Comparison of ENCODE assay signal across 32 cellular contexts in genomic region chr3:30944124-30944523, GRCh38. TPM values are rescaled to one million over a fixed set of nuclear protein-coding genes. Genes with fewer than 3 reads are reported as not detected.
DNase-seq lines count a peak whose midpoint lies in the region; ATAC-seq, FAIRE-seq and TF ChIP-seq lines count a peak whose summit lies in the region.
"Had no signal": no experiment of that assay in that cellular context is flagged by ENCODE, and none has a peak within 500 bp of the region (broad histone marks: within the 10 kb centered on the region; RNA-seq: fewer than 3 reads in every experiment).

No MANE protein-coding gene starts in this region.

- no peak overlapping the region for H3K27ac Mint-ChIP-seq in GM23338
- no peak overlapping the region for H3K27ac Mint-ChIP-seq in naive thymus-derived CD8-positive, alpha-beta T cell
- H3K27ac Mint-ChIP-seq: CD14-positive monocyte; CD4-positive, alpha-beta memory T cell; CD4-positive, CD25-positive, alpha-beta regulatory T cell; CD8-positive, alpha-beta memory T cell had no signal

- H2AFZ ChIP-seq in GM23338 (no peak overlapping the region), H1 (ENCODE audit: low read length) (no peak overlapping the region), osteoblast (ENCODE audit: low read length) (no peak overlapping the region), PC-9 (no peak overlapping the region)

- no peak overlapping the region for H3K56ac ChIP-seq in H1 (replicated peaks; ENCODE audit: insufficient read length, low read depth, low read length)

- TF ChIP-seq POLR2A in NB4 (IDR thresholded peaks at IDR 0.05; ENCODE audit: extremely low read depth, insufficient read length) (no peak), H1 (IDR thresholded peaks at IDR 0.05; ENCODE audit: control extremely low read depth in 1 of 2, low read depth in 2 of 2, low read length in 2 of 2) (no peak), suprapubic skin (IDR thresholded peaks at IDR 0.05) (no peak)

- no peak overlapping the region for H4K5ac ChIP-seq in H1 (ENCODE audit: insufficient read length, low read depth, low read length)

- no peak overlapping the region for H3K9ac ChIP-seq in H1 (replicated peaks in 1 of 4; ENCODE audit: extremely low read depth in 1 of 4, low read depth in 3 of 4, low read length in 3 of 4)
- H3K9ac ChIP-seq: BLaER1 had no signal

- H3K36me3 ChIP-seq in GM23338 (ENCODE audit: insufficient read depth) (no peaks in the 10 kb centered on the region), H1 (ENCODE audit: control insufficient read depth in 2 of 4, insufficient read depth in 4 of 4, low read length in 3 of 4) (no peaks in the 10 kb centered on the region), osteoblast (ENCODE audit: insufficient read depth, low read length) (no peaks in the 10 kb centered on the region), suprapubic skin (no peaks in the 10 kb centered on the region), PC-9 (ENCODE audit: low read depth) (no peaks in the 10 kb centered on the region)
- H3K36me3 ChIP-seq: BE2C, BLaER1 had no signal

- H3K9me2 ChIP-seq in GM23338 (ENCODE audit: insufficient read depth) (0 out of 2 replicates have a peak, but pooled peaks cover 10% of the 10 kb centered on the region), PC-9 (ENCODE audit: insufficient read depth) (no peaks in the 10 kb centered on the region)

- no peak overlapping the region for H3K27ac ChIP-seq in GM23338 (ENCODE audit: low read depth)
- H3K27ac ChIP-seq in H1 (ENCODE audit: low read depth, low read length) = no peak overlapping the region
- H3K27ac ChIP-seq in osteoblast (ENCODE audit: low read depth, low read length) = no peak overlapping the region
- no peak overlapping the region for H3K27ac ChIP-seq in suprapubic skin
- no peak overlapping the region for H3K27ac ChIP-seq in PC-9
- H3K27ac ChIP-seq: BLaER1 had no signal

- H3K4me2 ChIP-seq in GM23338 = no peak overlapping the region
- H3K4me2 ChIP-seq in H1 (ENCODE audit: insufficient read depth in 1 of 2, low read depth in 2 of 2, low read length in 2 of 2) = no peak overlapping the region
- H3K4me2 ChIP-seq in osteoblast (ENCODE audit: insufficient read depth, low read length) = no peak overlapping the region
- no peak overlapping the region for H3K4me2 ChIP-seq in PC-9
- H3K4me2 ChIP-seq: BLaER1 had no signal

- H4K8ac ChIP-seq in H1 (ENCODE audit: extremely low read depth, insufficient read depth, low read length) = no peak overlapping the region

- H3K4me3 ChIP-seq in GM23338 (no peak overlapping the region), NB4 (ENCODE audit: low read depth, low read length) (no peak overlapping the region), H1 (ENCODE audit: extremely low read depth in 1 of 4, insufficient read depth in 2 of 4, low read depth in 3 of 4, low read length in 4 of 4) (no peak overlapping the region), osteoblast (ENCODE audit: insufficient read depth, low read length) (no peak overlapping the region), suprapubic skin (no peak overlapping the region), PC-9 (no peak overlapping the region)
- H3K4me3 ChIP-seq: BLaER1, GM12878 had no signal

- no peak overlapping the region for H2BK20ac ChIP-seq in H1 (ENCODE audit: low read length)

- FAIRE-seq in H1 (lab: Jason Lieb, UNC) = no peak
- FAIRE-seq: A204.1, GM12878, GM12892, GM18507 had no signal

- H2AK5ac ChIP-seq in H1 (ENCODE audit: low read depth, low read length) = no peak overlapping the region

- TF ChIP-seq CTCF in GM23338 (conservative IDR thresholded peaks at IDR 0.05; ENCODE audit: low read depth in 2 of 2) = peak in 1 of 2 experiments; percentile 26; a peak in 1 of 4 replicates
- no peak for TF ChIP-seq CTCF in NB4 (IDR thresholded peaks at IDR 0.05; ENCODE audit: low read depth, low read length)
- TF ChIP-seq CTCF in H1 (IDR thresholded peaks at IDR 0.05; ENCODE audit: control extremely low read depth in 1 of 3, insufficient read depth in 1 of 3, low read depth in 1 of 3, low read length in 3 of 3) = no peak
- no peak for TF ChIP-seq CTCF in osteoblast (IDR thresholded peaks at IDR 0.05; ENCODE audit: extremely low read depth, low read depth, low read length)
- no peak for TF ChIP-seq CTCF in suprapubic skin (IDR thresholded peaks at IDR 0.05)
- TF ChIP-seq CTCF in PC-9 (conservative IDR thresholded peaks at IDR 0.05) = no peak

- H3K4me3 Mint-ChIP-seq in GM23338 = no peak overlapping the region
- H3K4me3 Mint-ChIP-seq in naive thymus-derived CD8-positive, alpha-beta T cell = no peak overlapping the region
- H3K4me3 Mint-ChIP-seq: CD14-positive monocyte; CD4-positive, alpha-beta memory T cell; CD4-positive, CD25-positive, alpha-beta regulatory T cell; CD8-positive, alpha-beta memory T cell had no signal

- H2BK5ac ChIP-seq in H1 (ENCODE audit: low read depth, low read length) = no peak overlapping the region

- H2BK120ac ChIP-seq in H1 (replicated peaks; ENCODE audit: low read depth, low read length) = no peak overlapping the region

- H3K36me3 Mint-ChIP-seq in GM23338 (ENCODE audit: low read depth) = no peaks in the 10 kb centered on the region
- peaks cover 0 to 9% (median 6%) of the 10 kb centered on the region in 3 donors for H3K36me3 Mint-ChIP-seq in naive thymus-derived CD8-positive, alpha-beta T cell
- H3K36me3 Mint-ChIP-seq: CD14-positive monocyte; CD4-positive, alpha-beta memory T cell; CD4-positive, CD25-positive, alpha-beta regulatory T cell; CD8-positive, alpha-beta memory T cell had no signal

- H2BK15ac ChIP-seq in H1 (ENCODE audit: low read length) = no peak overlapping the region

- BruUV-seq in PC-9 (replicated peaks; lab: Mats Ljungman, UMichigan) = no TSS peak

- no peak overlapping the region for H4K91ac ChIP-seq in H1 (replicated peaks; ENCODE audit: insufficient read length, low read length)

- H3K23me2 ChIP-seq in H1 (ENCODE audit: low read depth, low read length) = no peaks in the 10 kb centered on the region

- H3K23ac ChIP-seq in H1 (ENCODE audit: insufficient read length) = no peak overlapping the region

- H2BK12ac ChIP-seq in H1 (ENCODE audit: low read depth, low read length) = no peak overlapping the region

- CTCF ChIA-PET in H1 (lab: Charles Lee; ENCODE audit: partially characterized antibody) (interaction anchor here (0.7 to 3.0 kb wide), 5 partner anchors 10 to 62 kb away, joined by 3 to 12 read pairs (median 5); no protein-coding TSS in a partner anchor), PC-9 (lab: Charles Lee) (interaction anchor here (0.9 kb wide), 1 partner anchor 1138 kb away, joined by 3 read pairs; no protein-coding TSS in a partner anchor)

- ATAC-seq in GM23338 = peak; percentile 74
- no peak for ATAC-seq in activated CD4-positive, CD25-positive, alpha-beta regulatory T cell treated with anti-CD3 and anti-CD28 coated beads, Interleukin-2, amount 50 U/mL, for 24 hours
- no peak for ATAC-seq in naive thymus-derived CD8-positive, alpha-beta T cell
- ATAC-seq: GM12878 had no signal

- 73% methylated on average over 2 of the region's 2 CpGs; no CpG with 5 or more reads in 1 of the 2 experiments for WGBS in H1 (ENCODE audit: extremely low coverage in 1 of 2, insufficient coverage in 1 of 2, insufficient read length in 1 of 2, insufficient replicate concordance in 2 of 2, low coverage in 1 of 2, low lambda C conversion rate in 2 of 2, missing lambda C conversion rate in 1 of 2), 2 experiments
- 59% methylated on average over 2 of the region's 2 CpGs for WGBS in suprapubic skin

- POLR2A ChIA-PET in H1 (lab: Charles Lee; ENCODE audit: partially characterized antibody) = no interaction called here
- POLR2A ChIA-PET in naive thymus-derived CD8-positive, alpha-beta T cell (lab: Charles Lee) = no interaction called here
- POLR2A ChIA-PET in PC-9 (lab: Charles Lee; ENCODE audit: unreplicated experiment) = no interaction called here

- H3K27me3 ChIP-seq in GM23338 (ENCODE audit: insufficient read depth) (no peaks in the 10 kb centered on the region), H1 (replicated peaks in 1 of 4; ENCODE audit: control insufficient read depth in 3 of 4, extremely low read depth in 1 of 4, insufficient read depth in 3 of 4, low read length in 3 of 4) (no peaks in the 10 kb centered on the region), osteoblast (ENCODE audit: insufficient read depth, low read length) (no peaks in the 10 kb centered on the region), suprapubic skin (no peaks in the 10 kb centered on the region), PC-9 (ENCODE audit: insufficient read depth, low read depth) (no peaks in the 10 kb centered on the region)
- H3K27me3 ChIP-seq: BE2C, BLaER1 had no signal

- peak; percentile 12 to 27; a peak in 1 of 4 replicates for TF ChIP-seq RAD21 in H1 (IDR thresholded peaks at IDR 0.05 in 1 of 2, conservative IDR thresholded peaks at IDR 0.05 in 1 of 2; ENCODE audit: low read depth in 2 of 2, low read length in 2 of 2)

- H3K9me3 ChIP-seq in H1 (ENCODE audit: insufficient read depth in 2 of 2, low read depth in 1 of 2, low read length in 1 of 2) (no peaks in the 10 kb centered on the region), osteoblast (ENCODE audit: low read depth, low read length) (no peaks in the 10 kb centered on the region), suprapubic skin (no peaks in the 10 kb centered on the region), PC-9 (ENCODE audit: insufficient read depth, low read depth) (no peaks in the 10 kb centered on the region)
- H3K9me3 ChIP-seq: BE2C had no signal

- H3K9me3 Mint-ChIP-seq in GM23338 = peaks cover 4% of the 10 kb centered on the region; the same call in 2 of the 3 replicates
- peaks cover 0 to 17% (median 2%) of the 10 kb centered on the region in 9 donors for H3K9me3 Mint-ChIP-seq in naive thymus-derived CD8-positive, alpha-beta T cell

- no peaks in the 10 kb centered on the region for H3K79me1 ChIP-seq in H1 (ENCODE audit: low read depth, low read length)

- H3K79me2 ChIP-seq in GM23338 (replicated peaks; ENCODE audit: insufficient read depth) (no peaks in the 10 kb centered on the region), H1 (ENCODE audit: control insufficient read depth in 1 of 2, insufficient read depth in 2 of 2, low read length in 2 of 2) (no peaks in the 10 kb centered on the region), osteoblast (ENCODE audit: insufficient read depth, low read length) (no peaks in the 10 kb centered on the region), PC-9 (ENCODE audit: low read depth) (no peaks in the 10 kb centered on the region)

- no peak overlapping the region for H3K14ac ChIP-seq in H1 (ENCODE audit: insufficient read length)

- peak; percentile 12 for DNase-seq in GM23338 (ENCODE audit: low spot score)
- peak; percentile 3 for DNase-seq in NB4 (ENCODE audit: low read depth)
- DNase-seq in H1 (ENCODE audit: low read depth in 1 of 2, low spot score in 2 of 2) = no peak
- peak; percentile 38 for DNase-seq in osteoblast (ENCODE audit: insufficient read length, low spot score, missing footprints)
- no peak for DNase-seq in naive thymus-derived CD8-positive, alpha-beta T cell
- DNase-seq in suprapubic skin (ENCODE audit: low spot score in 2 of 2) = no peak
- no peak for DNase-seq in PC-9
- DNase-seq: 8988T; ACHN; BE2C; C1 segment of cervical spinal cord; CD4-positive, alpha-beta memory T cell; CD4-positive, CD25-positive, alpha-beta regulatory T cell; CD8-positive, alpha-beta memory T cell; COR-L47; DMS 273 treated with DMSO at 0.1 percent for 48 hours; DMS153; DMS53; DMS79; DND-41; EL; GDM1 had no signal

- no peak overlapping the region for H3K18ac ChIP-seq in H1 (ENCODE audit: extremely low read depth, low read length)

- no peak for TF ChIP-seq EP300 in H1 (IDR thresholded peaks at IDR 0.05; ENCODE audit: borderline replicate concordance in 1 of 2, low read depth in 2 of 2, low read length in 2 of 2)
- no peak for TF ChIP-seq EP300 in suprapubic skin (IDR thresholded peaks at IDR 0.05)

- H3K4me1 Mint-ChIP-seq in GM23338 = no peaks in the 10 kb centered on the region
- no peaks in the 10 kb centered on the region for H3K4me1 Mint-ChIP-seq in naive thymus-derived CD8-positive, alpha-beta T cell
- H3K4me1 Mint-ChIP-seq: CD4-positive, alpha-beta memory T cell; CD8-positive, alpha-beta memory T cell had no signal

- intact Hi-C loops in PC-9 (cut with micrococcal nuclease; ENCODE audit: unreplicated experiment) = no loop called here

- H3K27me3 Mint-ChIP-seq in GM23338 (ENCODE audit: insufficient read depth, low read depth, poor library complexity) = peaks cover 2% of the 10 kb centered on the region
- peaks cover 0 to 4% (median 0%) of the 10 kb centered on the region in 5 donors for H3K27me3 Mint-ChIP-seq in naive thymus-derived CD8-positive, alpha-beta T cell

- no peak overlapping the region for H3K4ac ChIP-seq in H1 (replicated peaks; ENCODE audit: insufficient read length, low read depth, low read length)

- H3K4me1 ChIP-seq in GM23338 (ENCODE audit: insufficient read depth) = no peaks in the 10 kb centered on the region
- no peaks in the 10 kb centered on the region; a peak in 1 of 7 replicates for H3K4me1 ChIP-seq in H1 (replicated peaks in 1 of 4; ENCODE audit: control insufficient read depth in 3 of 4, insufficient read depth in 4 of 4, low read length in 3 of 4)
- no peaks in the 10 kb centered on the region for H3K4me1 ChIP-seq in osteoblast (ENCODE audit: insufficient read depth, low read length)
- H3K4me1 ChIP-seq in suprapubic skin = no peaks in the 10 kb centered on the region
- no peaks in the 10 kb centered on the region for H3K4me1 ChIP-seq in PC-9 (replicated peaks; ENCODE audit: insufficient read depth)
- H3K4me1 ChIP-seq: BE2C had no signal

- H4K20me1 ChIP-seq in GM23338 (replicated peaks; ENCODE audit: insufficient read depth) = no peaks in the 10 kb centered on the region
- H4K20me1 ChIP-seq in H1 (replicated peaks in 1 of 2; ENCODE audit: control insufficient read depth in 1 of 2, insufficient read depth in 2 of 2, low read length in 2 of 2) = no peaks in the 10 kb centered on the region
- no peaks in the 10 kb centered on the region for H4K20me1 ChIP-seq in osteoblast (ENCODE audit: insufficient read depth, low read length)
- no peaks in the 10 kb centered on the region for H4K20me1 ChIP-seq in PC-9 (ENCODE audit: insufficient read depth)
- H4K20me1 ChIP-seq: BLaER1 had no signal

- no peaks in the 10 kb centered on the region for H3F3A ChIP-seq in GM23338 (replicated peaks; ENCODE audit: low read depth)
- H3F3A ChIP-seq in PC-9 (ENCODE audit: insufficient read depth, low read depth) = no peaks in the 10 kb centered on the region

RNA-seq across cellular contexts. Expression of gene GADL1, which starts 49.7 kb away (rescaled TPM):
- 0.35 and 0.97 TPM in 2 replicates for total RNA-seq in GM23338 (2014; rRNA removed; shearing (Covaris generic))
- polyA plus RNA-seq in GM23338 (2016; fragmentation: Nextera tagmentation; extraction: Ambion mirVana) (0.31 and 0.50 TPM in 2 replicates), H1 (2011; rRNA removed) (0.03 and 0.09 TPM in 2 replicates)
- 0.30 and 0.36 TPM in 2 replicates for total RNA-seq in H1 (2021; fragmentation: NEBNext Ultra II Directional; extraction: Animal tissue kit (Norgen Biotek cat#: 25700))
- 0.08 TPM for polyA plus RNA-seq in H1 (2011; cell fraction: cytosol; rRNA removed)
- 0.13 TPM for polyA plus RNA-seq in H1 (2011; cell fraction: nucleus; rRNA removed)
- polyA plus RNA-seq in H1 (2012, experiment 1 of 2) = 0.07 to 0.19 TPM (median 0.08 TPM) in 3 of 4 replicates, not detected in the other
- polyA plus RNA-seq in H1 (2012, experiment 2 of 2) = not detected
- 0.16 TPM for polyA plus RNA-seq in H1 (2013, experiment 1 of 2)
- polyA plus RNA-seq in H1 (2013, experiment 2 of 2) = 0.17 TPM
- polyA minus RNA-seq in H1 (2011; rRNA and poly(A)+ RNA removed) = 0.09 and 0.12 TPM in 2 replicates
- polyA minus RNA-seq in H1 (2011; cell fraction: cytosol; rRNA and poly(A)+ RNA removed) = not detected
- polyA minus RNA-seq in H1 (2011; cell fraction: nucleus; rRNA and poly(A)+ RNA removed) = not detected
- total RNA-seq in osteoblast (not detected in 2 replicates), suprapubic skin (not detected), PC-9 (2021) (not detected in 2 replicates)
- total RNA-seq in naive thymus-derived CD8-positive, alpha-beta T cell = not detected
- polyA plus RNA-seq in naive thymus-derived CD8-positive, alpha-beta T cell = not detected
- total RNA-seq: CD4-positive, alpha-beta memory T cell; CD4-positive, CD25-positive, alpha-beta regulatory T cell; CD8-positive, alpha-beta memory T cell; Daoy; G401; GM12878 had no signal
- polyA plus RNA-seq: AG04450; CD14-positive monocyte; CD4-positive, alpha-beta memory T cell; CD4-positive, CD25-positive, alpha-beta regulatory T cell; CD8-positive, alpha-beta memory T cell had no signal

Comparison
In these comparisons a context has a peak if more than half of its experiments do, and no peak if none do; other contexts are left out.
1. DNase-seq: peak in GM23338 (single experiment), NB4 (single experiment) and osteoblast (single experiment); none in H1 (0 of 2), naive thymus-derived CD8-positive, alpha-beta T cell (0 of 10), suprapubic skin (0 of 2) and PC-9 (0 of 2).